ENCODE assay signal across 8 cellular contexts in the genomic region with DNA sequence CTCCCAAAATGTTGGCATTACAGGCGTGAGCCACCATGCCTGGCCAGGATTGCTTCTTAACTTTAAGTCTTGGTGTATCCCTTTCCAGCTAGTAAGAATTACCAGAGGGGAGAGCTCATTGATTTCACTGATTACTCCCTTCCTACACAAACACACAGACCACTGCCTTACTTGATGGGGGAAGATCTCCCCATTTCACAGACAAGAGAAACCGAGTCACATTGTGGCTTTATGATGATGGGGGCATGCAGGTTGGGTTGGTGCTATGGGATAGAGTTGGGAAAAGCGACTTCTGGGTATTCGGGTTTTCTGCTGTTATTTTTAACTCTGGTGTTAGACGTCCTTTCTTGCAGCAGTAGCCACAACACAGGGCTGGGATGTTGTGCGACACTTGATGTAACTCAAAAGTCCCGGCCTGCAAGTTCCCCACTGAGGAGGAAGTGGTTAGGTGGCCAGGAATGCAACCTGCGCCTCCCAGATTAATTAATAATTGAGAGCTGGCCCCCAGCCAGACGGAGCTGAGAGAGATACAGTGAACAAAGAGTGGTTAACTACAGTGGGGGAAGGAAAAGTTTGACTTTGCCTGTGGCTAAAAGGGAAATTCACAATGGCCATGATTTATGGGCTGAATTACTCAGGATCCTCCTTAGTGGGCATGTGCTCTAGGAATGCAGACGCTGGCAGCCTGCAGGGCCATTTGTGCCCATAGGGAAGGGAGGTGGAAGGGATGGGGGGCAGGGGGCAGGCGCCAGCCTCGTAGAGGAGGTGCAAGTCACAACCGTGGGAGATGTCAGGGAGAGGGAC.
DNase-seq lines count a peak whose midpoint lies in the region; ATAC-seq and TF ChIP-seq lines count a peak whose summit lies in the region.

No MANE protein-coding gene starts in this region.

- no peak overlapping the region for H3K4me3 ChIP-seq in astrocyte of the spinal cord (ENCODE audit: low read depth, low read length)
- no peak overlapping the region for H3K4me3 ChIP-seq in muscle layer of duodenum (ENCODE audit: low read depth in 1 of 2, low read length in 2 of 2)

- no peaks in the 10 kb centered on the region for H3K9me3 ChIP-seq in muscle layer of duodenum (ENCODE audit: control insufficient read depth in 1 of 2, low read length in 2 of 2)

- peaks cover 34 to 47% of the 10 kb centered on the region in 2 donors for H3K4me1 ChIP-seq in muscle layer of duodenum (ENCODE audit: control insufficient read depth in 1 of 2, insufficient read depth in 2 of 2, low read length in 2 of 2)

- DNase-seq in A172 (ENCODE audit: low spot score) (peak; percentile 99), Kasumi-1 (lab: John Stamatoyannopoulos, UW) (peak; percentile 80 to 85), astrocyte of the spinal cord (ENCODE audit: low read depth, low spot score) (peak; percentile 53), NCI-H1092 treated with DMSO at 0.1 percent for 48 hours (lab: John Stamatoyannopoulos, UW) (no peak)
- no peak for DNase-seq in activated CD4-positive, alpha-beta T cell treated with anti-CD3 and anti-CD28 coated beads, Interleukin-2, amount 50 U/mL, for 1 hour

- H3K27ac ChIP-seq in muscle layer of duodenum (ENCODE audit: low read length), result peak overlapping the region; percentile 56

- ATAC-seq in GM19463 (IDR thresholded peaks at IDR 0.05; ENCODE audit: unreplicated experiment) (peak; percentile 79), HG03439 (IDR thresholded peaks at IDR 0.05; ENCODE audit: unreplicated experiment) (no peak)

- in situ Hi-C loops in astrocyte of the spinal cord (cut with HindIII; ENCODE audit: low sequenced_read_pairs), result no loop called here

- H3K27me3 ChIP-seq in muscle layer of duodenum (ENCODE audit: low read depth, low read length), result no peaks in the 10 kb centered on the region

- TF ChIP-seq CTCF in astrocyte of the spinal cord (IDR thresholded peaks at IDR 0.05; ENCODE audit: low read depth, low read length), result no peak

- H3K36me3 ChIP-seq in muscle layer of duodenum (ENCODE audit: control insufficient read depth in 1 of 2, insufficient read depth in 2 of 2, low read length in 2 of 2), result no peaks in the 10 kb centered on the region

Comparison
In these comparisons a context has a peak if more than half of its experiments do, and no peak if none do; other contexts are left out.
1. DNase-seq: peak in A172 (single experiment), Kasumi-1 (2 of 2) and astrocyte of the spinal cord (single experiment); none in activated CD4-positive, alpha-beta T cell treated with anti-CD3 and anti-CD28 coated beads, Interleukin-2, amount 50 U/mL, for 1 hour (single experiment) and NCI-H1092 treated with DMSO at 0.1 percent for 48 hours (single experiment).